In genomic region chr1:223802602-223803001, GRCh38 we compare ENCODE assay signal across 11 cellular contexts.
"Had no signal": no experiment of that assay in that cellular context is flagged by ENCODE, and none has a peak within 500 bp of the region (broad histone marks: within the 10 kb centered on the region; RNA-seq: fewer than 3 reads in every experiment).

No MANE protein-coding gene starts in this region.

- H3K4me3 Mint-ChIP-seq: mesothelial cell of epicardium, T-helper 17 cell had no signal

- H3K27me3 Mint-ChIP-seq: naive B cell, T-helper 17 cell had no signal

- H3K27ac Mint-ChIP-seq: mesothelial cell of epicardium, T-helper 17 cell had no signal

- H3K4me1 ChIP-seq: parathyroid adenoma, transverse colon had no signal

- H3K9me3 Mint-ChIP-seq: activated naive CD4-positive, alpha-beta T cell treated with anti-CD3 and anti-CD28 coated beads, Interleukin-2, amount 50 U/mL, for 72 hours had no signal

- DNase-seq: activated CD4-positive, CD25-positive, alpha-beta regulatory T cell; activated T-cell treated with anti-CD3 and anti-CD28 coated beads, Interleukin-2, amount 50 U/mL, for 1 hour; amniotic stem cell; foreskin melanocyte; naive B cell; small intestine; T-helper 17 cell; transverse colon had no signal

- ATAC-seq: activated naive CD4-positive, alpha-beta T cell treated with anti-CD3 and anti-CD28 coated beads, Interleukin-2, amount 50 U/mL, for 72 hours; T-helper 17 cell had no signal

- H3K9ac ChIP-seq: parathyroid adenoma had no signal

- H3K27ac ChIP-seq: parathyroid adenoma, transverse colon had no signal

- H3K4me3 ChIP-seq: transverse colon had no signal

- H3K4me1 Mint-ChIP-seq: mesothelial cell of epicardium, naive B cell had no signal

- H2AFZ ChIP-seq: parathyroid adenoma had no signal

- H3K27me3 ChIP-seq: transverse colon had no signal

- H3K9me3 ChIP-seq: transverse colon had no signal
